18 cellular contexts compared by ENCODE assay signal in the genomic region with DNA sequence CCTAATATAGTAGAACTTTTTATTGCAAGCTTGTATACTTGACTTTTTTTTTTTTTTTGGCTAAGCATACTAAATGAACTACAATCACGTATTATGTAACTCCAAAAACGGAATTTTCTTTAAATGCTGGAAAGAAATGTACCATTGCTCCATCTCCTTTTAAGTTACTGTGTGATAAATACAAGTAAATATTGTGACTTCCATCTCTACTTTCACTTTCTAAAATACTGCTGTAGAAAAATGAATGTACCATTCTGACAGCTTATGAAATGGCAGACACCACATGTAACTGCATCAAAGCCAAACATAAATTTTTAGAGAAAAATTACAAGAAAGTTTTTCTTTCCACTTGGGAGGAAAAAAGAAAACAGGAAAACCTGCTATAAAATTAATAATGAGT. TPM values are rescaled to one million over a fixed set of nuclear protein-coding genes. Genes with fewer than 3 reads are reported as not detected.
DNase-seq lines count a peak whose midpoint lies in the region; ATAC-seq, FAIRE-seq and TF ChIP-seq lines count a peak whose summit lies in the region.
"Had no signal": no experiment of that assay in that cellular context is flagged by ENCODE, and none has a peak within 500 bp of the region (broad histone marks: within the 10 kb centered on the region; RNA-seq: fewer than 3 reads in every experiment).

No MANE protein-coding gene starts in this region.

- no peak for TF ChIP-seq RAD21 in GM12878 (IDR thresholded peaks at IDR 0.05; ENCODE audit: insufficient read depth, low read depth, low read length)

- TF ChIP-seq EP300 in GM12878 (IDR thresholded peaks at IDR 0.05; ENCODE audit: borderline replicate concordance in 1 of 2, control insufficient read depth in 1 of 2, low read depth in 2 of 2, low read length in 2 of 2), result no peak

- no peak overlapping the region for H3K27ac ChIP-seq in CD4-positive, alpha-beta T cell (ENCODE audit: low read depth, low read length)
- H3K27ac ChIP-seq in GM12878 (ENCODE audit: control insufficient read depth, insufficient read depth) (no peak overlapping the region), uterus (no peak overlapping the region)
- H3K27ac ChIP-seq: SJSA1 had no signal

- peaks cover 11% of the 10 kb centered on the region; the same call in 1 of the 2 replicates for H3K4me1 ChIP-seq in GM12878 (ENCODE audit: control insufficient read depth, insufficient read depth, low read length)
- no peaks in the 10 kb centered on the region for H3K4me1 ChIP-seq in uterus
- H3K4me1 ChIP-seq: SJSA1 had no signal

- no peak for TF ChIP-seq CTCF in CD4-positive, alpha-beta T cell (IDR thresholded peaks at IDR 0.05)
- TF ChIP-seq CTCF in GM13977 (IDR thresholded peaks at IDR 0.05; ENCODE audit: extremely low read depth, insufficient read depth, missing control alignments) (no peak), GM12878 (IDR thresholded peaks at IDR 0.05 in 2 of 3, conservative IDR thresholded peaks at IDR 0.05 in 1 of 3; ENCODE audit: control insufficient read depth in 2 of 3, extremely low read depth in 1 of 3, insufficient read depth in 1 of 3, low read depth in 3 of 3, low read length in 3 of 3) (no peak), uterus (IDR thresholded peaks at IDR 0.05) (no peak)

- 48% methylated on average over 2 of the region's 2 CpGs for WGBS in GM12878 (ENCODE audit: insufficient coverage, insufficient replicate concordance, low lambda C conversion rate, missing lambda C conversion rate)

- intact Hi-C loops in CD4-positive, alpha-beta T cell (cut with DNase I, micrococcal nuclease), result loop anchor here in 1 of 2 experiments (10.0 kb wide), 2 partner anchors 47 to 253 kb away; partner anchors contain the start of gene ENTREP3
- intact Hi-C loops in GM12878 (cut with micrococcal nuclease; ENCODE audit: unreplicated experiment), result no loop called here
- intact Hi-C loops in uterus (cut with DNase I; ENCODE audit: low total_unique reads), result no loop called here

- SMC1A ChIA-PET in GM12878 (lab: Charles Lee; ENCODE audit: uncharacterized antibody, unreplicated experiment), result no interaction called here

- no peak for TF ChIP-seq POLR2A in GM12878 (IDR thresholded peaks at IDR 0.05; ENCODE audit: low read depth, low read length)
- TF ChIP-seq POLR2A in uterus (IDR thresholded peaks at IDR 0.05), result no peak

- peaks cover 40% of the 10 kb centered on the region for H3K4me1 Mint-ChIP-seq in CD4-positive, alpha-beta T cell (ENCODE audit: low read depth)
- H3K4me1 Mint-ChIP-seq in naive thymus-derived CD8-positive, alpha-beta T cell, result peaks cover 16 to 48% (median 37%) of the 10 kb centered on the region in 4 donors

- H3K4me2 ChIP-seq in GM12878 (ENCODE audit: control insufficient read depth, insufficient read depth), result no peak overlapping the region; the same call in 1 of the 2 replicates

- no peak for ATAC-seq in CD4-positive, alpha-beta T cell (ENCODE audit: poor library complexity)
- ATAC-seq in GM12878 (peak; percentile 62; the same call in 2 of the 3 replicates), GM21515 (IDR thresholded peaks at IDR 0.05; ENCODE audit: unreplicated experiment) (no peak)
- ATAC-seq in naive thymus-derived CD8-positive, alpha-beta T cell, result no peak
- ATAC-seq: activated CD8-positive, alpha-beta memory T cell treated with anti-CD3 and anti-CD28 coated beads, Interleukin-2, amount 10 ng/mL, durations not matched to agents 7 days and 5 days; gastrocnemius medialis had no signal

- RAD21 ChIA-PET in GM12878 (lab: Charles Lee; ENCODE audit: unreplicated experiment), result interaction anchor here (0.7 kb wide), 2 partner anchors 23 to 50 kb away, joined by 3 read pairs; no protein-coding TSS in a partner anchor

- no peak for DNase-seq in CD4-positive, alpha-beta T cell
- DNase-seq in GM13977 (ENCODE audit: low spot score) (peak; percentile 29), GM12878 (ENCODE audit: low read depth, low spot score) (no peak), uterus (no peak), dermis blood vessel endothelial cell (no peak)
- DNase-seq in naive thymus-derived CD8-positive, alpha-beta T cell, result no peak
- DNase-seq: activated CD8-positive, alpha-beta memory T cell treated with anti-CD3 and anti-CD28 coated beads, Interleukin-2, amount 10 ng/mL, durations not matched to agents 7 days and 5 days; activated naive CD4-positive, alpha-beta T cell treated with Interleukin-2 at 50 U/mL for 16 hours; DMS79 treated with DMSO at 0.1 percent for 48 hours; effector CD8-positive, alpha-beta T cell; gastrocnemius medialis; mammary epithelial cell; NCI-H1436; NCI-H510A; substantia nigra had no signal

- H3K27me3 Mint-ChIP-seq in CD4-positive, alpha-beta T cell, result no peaks in the 10 kb centered on the region
- no peaks in the 10 kb centered on the region for H3K27me3 Mint-ChIP-seq in naive thymus-derived CD8-positive, alpha-beta T cell
- H3K27me3 Mint-ChIP-seq: activated CD8-positive, alpha-beta memory T cell treated with anti-CD3 and anti-CD28 coated beads, Interleukin-2, amount 10 ng/mL, durations not matched to agents 7 days and 5 days had no signal

- no peak overlapping the region for H3K9ac ChIP-seq in GM12878 (ENCODE audit: control insufficient read depth, insufficient read depth, low read length)

- H3K79me2 ChIP-seq in GM12878 (ENCODE audit: control insufficient read depth, insufficient read depth, low read length), result peaks cover 77% of the 10 kb centered on the region

- peaks cover 45% of the 10 kb centered on the region for H3K36me3 Mint-ChIP-seq in CD4-positive, alpha-beta T cell (ENCODE audit: low read depth)
- H3K36me3 Mint-ChIP-seq in naive thymus-derived CD8-positive, alpha-beta T cell, result peaks cover 0 to 24% (median 5%) of the 10 kb centered on the region in 3 donors

- H4K20me1 ChIP-seq in GM12878 (ENCODE audit: control insufficient read depth, insufficient read depth), result no peaks in the 10 kb centered on the region; the same call in 1 of the 2 replicates

- peak; percentile 13 for FAIRE-seq in GM12878 (lab: Jason Lieb, UNC)
- FAIRE-seq: bronchial epithelial cell had no signal

- POLR2A ChIA-PET in CD4-positive, alpha-beta T cell (lab: Charles Lee), result no interaction called here
- POLR2A ChIA-PET in GM12878 (lab: Charles Lee), result no interaction called here
- POLR2A ChIA-PET in naive thymus-derived CD8-positive, alpha-beta T cell (lab: Charles Lee), result no interaction called here

- H3K9me3 ChIP-seq in CD4-positive, alpha-beta T cell (ENCODE audit: control insufficient read depth, low read length), result no peaks in the 10 kb centered on the region
- H3K9me3 ChIP-seq in GM12878 (replicated peaks; ENCODE audit: control insufficient read depth, insufficient read depth, low read length) (no peaks in the 10 kb centered on the region), uterus (no peaks in the 10 kb centered on the region)
- H3K9me3 ChIP-seq: gastrocnemius medialis, SJSA1 had no signal

- CTCF ChIA-PET in CD4-positive, alpha-beta T cell (lab: Charles Lee), result no interaction called here
- CTCF ChIA-PET in GM12878 (lab: Yijun Ruan, JAX), result no interaction called here

- no peak overlapping the region for H2AFZ ChIP-seq in GM12878 (ENCODE audit: control insufficient read depth, low read depth, low read length)

- no peaks in the 10 kb centered on the region for H3K27me3 ChIP-seq in CD4-positive, alpha-beta T cell (ENCODE audit: control insufficient read depth, insufficient read depth, low read length)
- H3K27me3 ChIP-seq in GM12878 (replicated peaks in 1 of 2; ENCODE audit: control insufficient read depth in 2 of 2, insufficient read depth in 2 of 2, low read length in 1 of 2) (no peaks in the 10 kb centered on the region), uterus (no peaks in the 10 kb centered on the region)
- H3K27me3 ChIP-seq: gastrocnemius medialis, SJSA1 had no signal

- peak overlapping the region; percentile 10 for H3K4me3 Mint-ChIP-seq in CD4-positive, alpha-beta T cell
- peak overlapping the region in 3 of 10 donors; percentile 19 to 51 (median 45) for H3K4me3 Mint-ChIP-seq in naive thymus-derived CD8-positive, alpha-beta T cell
- H3K4me3 Mint-ChIP-seq: activated CD8-positive, alpha-beta memory T cell treated with anti-CD3 and anti-CD28 coated beads, Interleukin-2, amount 10 ng/mL, durations not matched to agents 7 days and 5 days had no signal

- peak overlapping the region; percentile 76 for H3K27ac Mint-ChIP-seq in CD4-positive, alpha-beta T cell
- peak overlapping the region in 7 of 10 donors; percentile 40 to 77 (median 67) for H3K27ac Mint-ChIP-seq in naive thymus-derived CD8-positive, alpha-beta T cell
- H3K27ac Mint-ChIP-seq: activated CD8-positive, alpha-beta memory T cell treated with anti-CD3 and anti-CD28 coated beads, Interleukin-2, amount 10 ng/mL, durations not matched to agents 7 days and 5 days had no signal

- H3K4me3 ChIP-seq in GM12878 (no peak overlapping the region), uterus (no peak overlapping the region)
- H3K4me3 ChIP-seq: gastrocnemius medialis, SJSA1 had no signal

- BruUV-seq in GM12878 (replicated peaks; lab: Mats Ljungman, UMichigan), result no TSS peak

- in situ Hi-C loops in GM13977 (cut with MboI; ENCODE audit: low pct_unique_long_range_greater_than_20kb, low sequenced_read_pairs, unreplicated experiment), result loop anchor here (10.0 kb wide), 1 partner anchor 173 kb away; no protein-coding TSS in a partner anchor
- in situ Hi-C loops in GM12878 (cut with MboI), result no loop called here

- H3K36me3 ChIP-seq in GM12878 (ENCODE audit: control insufficient read depth in 2 of 2, insufficient read depth in 2 of 2, low read length in 1 of 2) (peaks cover 2 to 9% of the 10 kb centered on the region in 2 experiments; a peak in 2 of 4 replicates), uterus (no peaks in the 10 kb centered on the region)
- H3K36me3 ChIP-seq: gastrocnemius medialis had no signal

- H3K9me3 Mint-ChIP-seq in CD4-positive, alpha-beta T cell, result no peaks in the 10 kb centered on the region
- no peaks in the 10 kb centered on the region for H3K9me3 Mint-ChIP-seq in naive thymus-derived CD8-positive, alpha-beta T cell

RNA-seq across cellular contexts. Expression of gene ASH1L, which starts 54.6 kb away (rescaled TPM):
- total RNA-seq in CD4-positive, alpha-beta T cell, result 10 to 100 TPM; 71.0 to 72.8 TPM
- 299 TPM in 2 replicates for total RNA-seq in GM12878 (2013; cell fraction: nucleolus; rRNA removed)
- 14.7 and 17.2 TPM in 2 replicates for total RNA-seq in GM12878 (2014; rRNA removed)
- total RNA-seq in GM12878 (2014; rRNA removed; fragmentation: Illumina TruSeq; extraction: Trizol), result 22.0 and 22.6 TPM in 2 replicates
- total RNA-seq in GM12878 (2021), result 23.9 and 24.5 TPM in 2 replicates
- 6.9 TPM for polyA plus RNA-seq in GM12878 (2011; ENCODE audit: low read depth)
- polyA plus RNA-seq in GM12878 (2011; rRNA removed), result 22.2 and 22.4 TPM in 2 replicates
- polyA plus RNA-seq in GM12878 (2011; cell fraction: cytosol; rRNA removed), result 16.5 and 22.0 TPM in 2 replicates
- 51.5 and 53.8 TPM in 2 replicates for polyA plus RNA-seq in GM12878 (2011; cell fraction: nucleus; rRNA removed)
- polyA plus RNA-seq in GM12878 (2012), result 10.7 and 11.1 TPM in 2 replicates
- 15.9 and 16.8 TPM in 2 replicates for polyA plus RNA-seq in GM12878 (2014; fragmentation: Illumina TruSeq; extraction: Trizol)
- 1 to 10 TPM; 1.7 to 5.9 TPM for polyA plus RNA-seq in GM12878 (2014; fragmentation: Nextera tagmentation; extraction: Ambion mirVana)
- polyA plus RNA-seq in GM12878 (2014; rRNA removed), result 11.3 and 12.1 TPM in 2 replicates
- 10 to 100 TPM; 17.3 to 18.6 TPM for polyA plus RNA-seq in GM12878 (2016; fragmentation: Nextera tagmentation; extraction: Ambion mirVana)
- 64.2 and 66.3 TPM in 2 replicates for polyA minus RNA-seq in GM12878 (2011; rRNA and poly(A)+ RNA removed)
- polyA minus RNA-seq in GM12878 (2011; cell fraction: cytosol; rRNA and poly(A)+ RNA removed), result 20.3 and 20.7 TPM in 2 replicates
- polyA minus RNA-seq in GM12878 (2011; cell fraction: nucleus; rRNA and poly(A)+ RNA removed), result 61.3 and 90.6 TPM in 2 replicates
- total RNA-seq in naive thymus-derived CD8-positive, alpha-beta T cell, result 100 to 1,000 TPM in 1 of 2 experiments, 10 to 100 TPM in 1; 96.5 to 102 TPM
- 10 to 100 TPM; 12.2 to 22.0 (median 13.9) TPM for polyA plus RNA-seq in naive thymus-derived CD8-positive, alpha-beta T cell
- 100 to 1,000 TPM in 2 of 4 donors, 10 to 100 TPM in 2; 48.9 to 159 (median 99.8) TPM for total RNA-seq in uterus
- total RNA-seq in dermis blood vessel endothelial cell, result 24.2 and 32.4 TPM in 2 replicates
